In genomic region chr1:36639461-36639860, GRCh38 we compare ENCODE assay signal across 6 cellular contexts.
"Had no signal": no experiment of that assay in that cellular context is flagged by ENCODE, and none has a peak within 500 bp of the region (broad histone marks: within the 10 kb centered on the region; RNA-seq: fewer than 3 reads in every experiment).

No MANE protein-coding gene starts in this region.

- H3K27ac Mint-ChIP-seq: GM23338, H9, HFFc6 had no signal

- ATAC-seq: GM23338, HCT116, K562 had no signal

- H2AFZ ChIP-seq: GM23338 had no signal

- H3K4me3 ChIP-seq: GM23338, K562 had no signal

- H3K4me3 Mint-ChIP-seq: GM23338, H9, HFFc6 had no signal

- DNase-seq: H9, HFFc6, IMR-90 had no signal

- H3K4me1 Mint-ChIP-seq: GM23338, H9 had no signal

- H3K9me3 Mint-ChIP-seq: GM23338, H9, HFFc6 had no signal

- H3K4me2 ChIP-seq: GM23338 had no signal
